13 cellular contexts compared by ENCODE assay signal in genomic region chr22:46598737-46599424, GRCh38. TPM values are rescaled to one million over a fixed set of nuclear protein-coding genes. Genes with fewer than 3 reads are reported as not detected.
DNase-seq lines count a peak whose midpoint lies in the region; TF ChIP-seq lines count a peak whose summit lies in the region.
"Had no signal": no experiment of that assay in that cellular context is flagged by ENCODE, and none has a peak within 500 bp of the region (broad histone marks: within the 10 kb centered on the region; RNA-seq: fewer than 3 reads in every experiment).

No MANE protein-coding gene starts in this region.

- no peak for TF ChIP-seq POLR2A in uterus (IDR thresholded peaks at IDR 0.05)

- TF ChIP-seq CTCF in fibroblast of villous mesenchyme (IDR thresholded peaks at IDR 0.05; ENCODE audit: insufficient read depth, low read depth, low read length) (no peak), progenitor cell of endocrine pancreas (IDR thresholded peaks at IDR 0.05; ENCODE audit: unreplicated experiment) (no peak), uterus (IDR thresholded peaks at IDR 0.05) (no peak)

- H3K4me1 Mint-ChIP-seq in progenitor cell of endocrine pancreas (ENCODE audit: low read depth), result peaks cover 22% of the 10 kb centered on the region

- no peaks in the 10 kb centered on the region for H3K9me3 Mint-ChIP-seq in progenitor cell of endocrine pancreas (ENCODE audit: low read depth)

- H3K36me3 Mint-ChIP-seq in progenitor cell of endocrine pancreas (ENCODE audit: insufficient read depth), result peaks cover 2% of the 10 kb centered on the region

- H3K27me3 Mint-ChIP-seq in progenitor cell of endocrine pancreas, result no peaks in the 10 kb centered on the region

- intact Hi-C loops in uterus (cut with DNase I; ENCODE audit: low total_unique reads), result no loop called here

- no peaks in the 10 kb centered on the region for H3K27me3 ChIP-seq in uterus
- H3K27me3 ChIP-seq: MG63 had no signal

- no peaks in the 10 kb centered on the region for H3K9me3 ChIP-seq in uterus
- H3K9me3 ChIP-seq: MG63 had no signal

- peak overlapping the region; percentile 74 for H3K27ac Mint-ChIP-seq in progenitor cell of endocrine pancreas

- DNase-seq in CD1c-positive myeloid dendritic cell (ENCODE audit: extremely low spot score) (peak; percentile 83), OCI-M1 (lab: John Stamatoyannopoulos, UW) (peak; percentile 78), fibroblast of villous mesenchyme (ENCODE audit: low read depth) (peak; percentile 84), progenitor cell of endocrine pancreas (ENCODE audit: low spot score, unreplicated experiment) (no peak), T1000 (lab: John Stamatoyannopoulos, UW) (no peak), Ammon's horn (ENCODE audit: low spot score) (no peak), uterus (no peak), DMS 273 treated with DMSO at 0.1 percent for 48 hours (lab: John Stamatoyannopoulos, UW) (no peak)
- DNase-seq: activated CD4-positive, alpha-beta T cell treated with anti-CD3 and anti-CD28 coated beads, Interleukin-2, amount 50 U/mL, for 1 hour; MG63; NCI-H2227 treated with DMSO at 0.1 percent for 48 hours; occipital lobe; stimulated activated CD8-positive, alpha-beta memory T cell treated with anti-CD3 and anti-CD28 coated beads, Interleukin-4, amount 100 ng/mL, for 48 hours had no signal

- no peaks in the 10 kb centered on the region for H3K4me1 ChIP-seq in uterus

- H3K4me3 Mint-ChIP-seq in progenitor cell of endocrine pancreas (ENCODE audit: low read depth), result no peak overlapping the region

- no peak overlapping the region for H3K4me3 ChIP-seq in fibroblast of villous mesenchyme (ENCODE audit: low read depth, low read length)
- no peak overlapping the region for H3K4me3 ChIP-seq in uterus
- H3K4me3 ChIP-seq: MG63 had no signal

- H3K27ac ChIP-seq in uterus, result no peak overlapping the region

- H3K36me3 ChIP-seq in uterus, result no peaks in the 10 kb centered on the region
- H3K36me3 ChIP-seq: MG63 had no signal

RNA-seq across cellular contexts. Expression of gene GRAMD4, which starts 21.3 kb away (rescaled TPM):
- 8.7 and 18.1 TPM in 2 replicates for total RNA-seq in fibroblast of villous mesenchyme
- 68.8 and 74.5 TPM in 2 replicates for total RNA-seq in progenitor cell of endocrine pancreas
- 10 to 100 TPM in 3 of 4 donors, 1 to 10 TPM in 1; 5.6 to 37.0 (median 15.2) TPM for total RNA-seq in uterus

Comparison
In these comparisons a context has a peak if more than half of its experiments do, and no peak if none do; other contexts are left out.
1. DNase-seq: peak in CD1c-positive myeloid dendritic cell (single experiment), OCI-M1 (single experiment) and fibroblast of villous mesenchyme (single experiment); none in progenitor cell of endocrine pancreas (single experiment), T1000 (single experiment), Ammon's horn (single experiment), uterus (0 of 2) and DMS 273 treated with DMSO at 0.1 percent for 48 hours (single experiment).